Comparison of ENCODE assay signal across 8 cellular contexts in genomic region chr1:158149175-158149574, GRCh38. TPM values are rescaled to one million over a fixed set of nuclear protein-coding genes. Genes with fewer than 3 reads are reported as not detected.
DNase-seq lines count a peak whose midpoint lies in the region; ATAC-seq, FAIRE-seq and TF ChIP-seq lines count a peak whose summit lies in the region.

No MANE protein-coding gene starts in this region.

- WGBS in K562 (ENCODE audit: insufficient coverage, low coverage, missing lambda C conversion rate) = 5% methylated on average over 5 of the region's 8 CpGs
- 53% methylated on average over 8 of the region's 8 CpGs for WGBS in liver
- 47 to 60% methylated on average over 7 to 8 of the region's 8 CpGs for WGBS in upper lobe of left lung, 2 donors

- no peak for TF ChIP-seq EP300 in K562 (IDR thresholded peaks at IDR 0.05; ENCODE audit: low read length)
- no peak for TF ChIP-seq EP300 in upper lobe of left lung (IDR thresholded peaks at IDR 0.05)

- CTCF ChIA-PET in K562 (lab: Yijun Ruan, JAX; ENCODE audit: low intra/inter-chr PET ratio) = no interaction called here

- H3K36me3 ChIP-seq in K562 (ENCODE audit: control insufficient read depth, insufficient read depth, low read length) (no peaks in the 10 kb centered on the region), liver (ENCODE audit: control insufficient read depth in 4 of 4, insufficient read depth in 3 of 4, low read depth in 1 of 4, low read length in 3 of 4) (no peaks in the 10 kb centered on the region), upper lobe of left lung (no peaks in the 10 kb centered on the region)

- H3K27ac ChIP-seq in K562 (ENCODE audit: extremely low read depth, low read depth, low read length) (peak overlapping the region; percentile 61; the same call in 2 of the 3 replicates), liver (ENCODE audit: low read depth in 1 of 2, low read length in 2 of 2) (peak overlapping the region; percentile 21 to 25), upper lobe of left lung (peak overlapping the region; percentile 67 to 78 (median 76))

- peaks cover 3% of the 10 kb centered on the region for H3K9me1 ChIP-seq in K562 (ENCODE audit: control insufficient read depth, insufficient read depth, low read length)

- peak overlapping the region; percentile 87 for H3K4me2 ChIP-seq in K562 (ENCODE audit: insufficient read depth, low read length)

- intact Hi-C loops in activated CD4-positive, alpha-beta T cell treated with anti-CD3 and anti-CD28 coated beads, Interleukin-2, amount 10 ng/mL, durations not matched to agents 24 days and 14 days (cut with micrococcal nuclease) = no loop called here
- intact Hi-C loops in K562 (cut with micrococcal nuclease) = no loop called here

- H3K4me1 ChIP-seq in K562 (replicated peaks in 1 of 2; ENCODE audit: control insufficient read depth in 2 of 2, insufficient read depth in 2 of 2, low read length in 2 of 2) = peaks cover 11 to 17% of the 10 kb centered on the region in 2 experiments; a peak in 4 of 5 replicates
- peaks cover 0 to 13% (median 4%) of the 10 kb centered on the region in 4 donors for H3K4me1 ChIP-seq in liver (ENCODE audit: control insufficient read depth in 4 of 4, insufficient read depth in 4 of 4, low read length in 3 of 4)
- peaks cover 8 to 20% (median 12%) of the 10 kb centered on the region in 4 donors for H3K4me1 ChIP-seq in upper lobe of left lung

- ATAC-seq in K562 (no peak; the same call in 2 of the 3 replicates), upper lobe of left lung (ENCODE audit: low FRiP score in 2 of 2) (no peak)

- peak overlapping the region; percentile 97 for H2AFZ ChIP-seq in K562 (ENCODE audit: low read depth, low read length)

- H3K9me3 ChIP-seq in K562 (replicated peaks; ENCODE audit: control insufficient read depth, insufficient read depth, low read depth, low read length) (no peaks in the 10 kb centered on the region), liver (ENCODE audit: control insufficient read depth in 4 of 4, low read length in 3 of 4) (no peaks in the 10 kb centered on the region), upper lobe of left lung (no peaks in the 10 kb centered on the region)

- TF ChIP-seq POLR2A in K562 (conservative IDR thresholded peaks at IDR 0.05) = no peak
- TF ChIP-seq POLR2A in upper lobe of left lung (IDR thresholded peaks at IDR 0.05) = no peak

- POLR2A ChIA-PET in K562 (lab: Yijun Ruan, JAX) = interaction anchor here (0.7 kb wide), 1 partner anchor 123 kb away, joined by 3 read pairs; no protein-coding TSS in a partner anchor

- H3K27ac Mint-ChIP-seq in activated CD4-positive, alpha-beta T cell treated with anti-CD3 and anti-CD28 coated beads, Interleukin-2, amount 10 ng/mL, durations not matched to agents 24 days and 14 days = peak overlapping the region; percentile 76

- H3K4me3 Mint-ChIP-seq in activated CD4-positive, alpha-beta T cell treated with anti-CD3 and anti-CD28 coated beads, Interleukin-2, amount 10 ng/mL, durations not matched to agents 24 days and 14 days = peak overlapping the region; percentile 94

- no peak for TF ChIP-seq CTCF in K562 (IDR thresholded peaks at IDR 0.05 in 2 of 3, conservative IDR thresholded peaks at IDR 0.05 in 1 of 3; ENCODE audit: insufficient read depth in 2 of 3, low read depth in 1 of 3, low read length in 3 of 3)
- no peak for TF ChIP-seq CTCF in liver (IDR thresholded peaks at IDR 0.05; ENCODE audit: low read depth, low read length, missing input control)
- no peak for TF ChIP-seq CTCF in upper lobe of left lung (IDR thresholded peaks at IDR 0.05)

- peaks cover 20% of the 10 kb centered on the region for H3K4me1 Mint-ChIP-seq in activated CD4-positive, alpha-beta T cell treated with anti-CD3 and anti-CD28 coated beads, Interleukin-2, amount 10 ng/mL, durations not matched to agents 24 days and 14 days

- in situ Hi-C loops in K562 (cut with MboI) = no loop called here

- no peaks in the 10 kb centered on the region for H4K20me1 ChIP-seq in K562 (replicated peaks; ENCODE audit: control insufficient read depth, insufficient read depth, low read length)

- H3K79me2 ChIP-seq in K562 (ENCODE audit: control insufficient read depth, insufficient read depth, low read length) = no peaks in the 10 kb centered on the region

- peaks cover 8% of the 10 kb centered on the region for H3K9me3 Mint-ChIP-seq in activated CD4-positive, alpha-beta T cell treated with anti-CD3 and anti-CD28 coated beads, Interleukin-2, amount 10 ng/mL, durations not matched to agents 24 days and 14 days

- DNase-seq in activated CD4-positive, alpha-beta T cell treated with anti-CD3 and anti-CD28 coated beads, Interleukin-2, amount 10 ng/mL, durations not matched to agents 24 days and 14 days = no peak
- no peak for DNase-seq in activated CD4-positive, alpha-beta T cell treated with anti-CD3 and anti-CD28 coated beads for 1 hour
- DNase-seq in K562 (ENCODE audit: extremely low read depth in 1 of 4, low spot score in 3 of 4) (peak in 3 of 4 experiments; percentile 11 to 15 (median 13)), upper lobe of left lung (no peak), activated gamma-delta T cell treated with Interleukin-2 at 50 U/mL for 16 hours (no peak), dedifferentiated amniotic fluid mesenchymal stem cell (ENCODE audit: extremely low spot score) (no peak)
- DNase-seq in central memory CD4-positive, alpha-beta T cell = no peak

- FAIRE-seq in K562 (lab: Jason Lieb, UNC) = no peak

- H3K9ac ChIP-seq in K562 (ENCODE audit: insufficient read depth in 1 of 2, low read depth in 2 of 2, low read length in 2 of 2) (peak overlapping the region in 1 of 2 experiments; percentile 49; a peak in 2 of 4 replicates), liver (ENCODE audit: low read depth in 1 of 2, low read length in 2 of 2) (peak overlapping the region in 1 of 2 donors; percentile 45)

- TF ChIP-seq RAD21 in K562 (CRISPR knock-in tag; conservative IDR thresholded peaks at IDR 0.05 in 1 of 2, IDR thresholded peaks at IDR 0.05 in 1 of 2) (no peak), liver (IDR thresholded peaks at IDR 0.05) (no peak)

- H3K36me3 Mint-ChIP-seq in activated CD4-positive, alpha-beta T cell treated with anti-CD3 and anti-CD28 coated beads, Interleukin-2, amount 10 ng/mL, durations not matched to agents 24 days and 14 days (ENCODE audit: low read depth) = no peaks in the 10 kb centered on the region

- no TSS peak for BruUV-seq in K562 (replicated peaks; lab: Mats Ljungman, UMichigan)

- H3K4me3 ChIP-seq in K562 = peak overlapping the region; percentile 23
- H3K4me3 ChIP-seq in liver (ENCODE audit: low read depth in 1 of 3, low read length in 3 of 3) = peak overlapping the region; percentile 46 to 75 (median 54)
- peak overlapping the region; percentile 5 to 48 (median 38) for H3K4me3 ChIP-seq in upper lobe of left lung

- H3K27me3 Mint-ChIP-seq in activated CD4-positive, alpha-beta T cell treated with anti-CD3 and anti-CD28 coated beads, Interleukin-2, amount 10 ng/mL, durations not matched to agents 24 days and 14 days = peaks cover 2% of the 10 kb centered on the region

- no peaks in the 10 kb centered on the region for H3K27me3 ChIP-seq in K562 (ENCODE audit: control insufficient read depth in 2 of 2, insufficient read depth in 2 of 2, low read length in 2 of 2)
- H3K27me3 ChIP-seq in liver (ENCODE audit: control insufficient read depth in 4 of 4, insufficient read depth in 4 of 4, low read length in 3 of 4) = no peaks in the 10 kb centered on the region
- H3K27me3 ChIP-seq in upper lobe of left lung = no peaks in the 10 kb centered on the region

TF ChIP-seq in K562, 482 proteins besides CTCF, POLR2A, EP300 and RAD21 (continues in another document):
- TF ChIP-seq ZNF644 (tag; IDR thresholded peaks at IDR 0.05; ENCODE audit: low read depth) (0 out of 2 replicates have a peak, but pooled peaks have one; percentile 14), CHD1 (IDR thresholded peaks at IDR 0.05; ENCODE audit: low read length) (no peak)

TF ChIP-seq in liver, 16 proteins besides CTCF, POLR2A, EP300 and RAD21 (continues in another document):
- TF ChIP-seq, protein P1, sequence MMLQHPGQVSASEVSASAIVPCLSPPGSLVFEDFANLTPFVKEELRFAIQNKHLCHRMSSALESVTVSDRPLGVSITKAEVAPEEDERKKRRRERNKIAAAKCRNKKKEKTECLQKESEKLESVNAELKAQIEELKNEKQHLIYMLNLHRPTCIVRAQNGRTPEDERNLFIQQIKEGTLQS (IDR thresholded peaks at IDR 0.05) = no peak
- TF ChIP-seq YY1 (IDR thresholded peaks at IDR 0.05) = no peak

RNA-seq across cellular contexts. Expression of gene CD1D, which starts 31.5 kb away (rescaled TPM):
- not detected in 2 replicates for total RNA-seq in activated CD4-positive, alpha-beta T cell treated with anti-CD3 and anti-CD28 coated beads, Interleukin-2, amount 10 ng/mL, durations not matched to agents 24 days and 14 days
- not detected in 2 replicates for total RNA-seq in K562 (2011; cell fraction: chromatin; rRNA removed; ENCODE audit: low replicate concordance)
- total RNA-seq in K562 (2011; cell fraction: nucleolus; rRNA removed) = 0.13 TPM in 1 of 2 replicates, not detected in the other
- total RNA-seq in K562 (2011; cell fraction: nucleoplasm; rRNA removed) = not detected in 2 replicates
- total RNA-seq in K562 (2014; rRNA removed) = 0.16 TPM in 1 of 2 replicates, not detected in the other
- not detected in 2 replicates for total RNA-seq in K562 (2014; rRNA removed; fragmentation: Illumina TruSeq; extraction: Trizol)
- total RNA-seq in K562 (2015; rRNA removed; fragmentation: Illumina TruSeq; extraction: Trizol) = not detected in 2 replicates
- total RNA-seq in K562 (2021) = 0.07 TPM in 1 of 2 replicates, not detected in the other
- polyA plus RNA-seq in K562 (2011; rRNA removed) = not detected in 2 replicates
- 0.03 TPM in 1 of 2 replicates, not detected in the other for polyA plus RNA-seq in K562 (2011; cell fraction: cytosol; rRNA removed)
- 0.06 TPM in 1 of 2 replicates, not detected in the other for polyA plus RNA-seq in K562 (2011; cell fraction: nucleus; rRNA removed)
- polyA plus RNA-seq in K562 (2012) = 0.08 TPM in 2 replicates
- polyA plus RNA-seq in K562 (2014; fragmentation: Illumina TruSeq; extraction: Trizol) = not detected in 2 replicates
- under 1 TPM in 1 of 2 experiments, not detected in 1; 0.03 TPM for polyA plus RNA-seq in K562 (2014; fragmentation: Nextera tagmentation; extraction: Ambion mirVana)
- polyA plus RNA-seq in K562 (2014; rRNA removed) = 0.11 TPM in 1 of 2 replicates, not detected in the other
- not detected in 2 replicates for polyA minus RNA-seq in K562 (2011; rRNA and poly(A)+ RNA removed)
- polyA minus RNA-seq in K562 (2011; cell fraction: cytosol; rRNA and poly(A)+ RNA removed) = not detected in 2 replicates
- polyA minus RNA-seq in K562 (2011; cell fraction: nucleus; rRNA and poly(A)+ RNA removed) = not detected in 2 replicates
- 1 to 10 TPM; 1.1 to 8.4 TPM for total RNA-seq in liver
- 1 to 10 TPM; 1.7 to 6.3 TPM for polyA plus RNA-seq in liver
- total RNA-seq in upper lobe of left lung = 1 to 10 TPM; 1.0 to 5.2 (median 4.0) TPM

Comparison
In these comparisons a context has a peak if more than half of its experiments do, and no peak if none do; other contexts are left out.
1. DNase-seq: peak in K562 (3 of 4); none in activated CD4-positive, alpha-beta T cell treated with anti-CD3 and anti-CD28 coated beads, Interleukin-2, amount 10 ng/mL, durations not matched to agents 24 days and 14 days (single experiment), activated CD4-positive, alpha-beta T cell treated with anti-CD3 and anti-CD28 coated beads for 1 hour (single experiment), upper lobe of left lung (0 of 2), activated gamma-delta T cell treated with Interleukin-2 at 50 U/mL for 16 hours (single experiment), central memory CD4-positive, alpha-beta T cell (single experiment) and dedifferentiated amniotic fluid mesenchymal stem cell (single experiment).
2. H3K27ac ChIP-seq: peak in every context shown above with its lines; median percentile 76 in upper lobe of left lung; 61 in K562; 23 in liver.
3. Peak in every context shown above with its lines, with median percentiles within 50 percentile points of each other: H3K4me3 ChIP-seq.